1 cellular context compared by ENCODE assay signal in genomic region chr11:64074239-64074638, GRCh38.
TF ChIP-seq lines count a peak whose summit lies in the region.

No MANE protein-coding gene starts in this region.

TF ChIP-seq in HEK293, 187 proteins besides CTCF, POLR2A, EP300 and RAD21 (continued from another document):
- no peak for TF ChIP-seq ZNF518A (tag by site-specific recombination; conservative IDR thresholded peaks at IDR 0.05; ENCODE audit: low read depth)
- no peak for TF ChIP-seq ZNF560 (tag by site-specific recombination; IDR thresholded peaks at IDR 0.05; ENCODE audit: borderline replicate concordance)
- no peak for TF ChIP-seq ZNF837 (tag by site-specific recombination; IDR thresholded peaks at IDR 0.05)
- no peak for TF ChIP-seq ZSCAN23 (tag by site-specific recombination; IDR thresholded peaks at IDR 0.05)
- TF ChIP-seq, protein P1, sequence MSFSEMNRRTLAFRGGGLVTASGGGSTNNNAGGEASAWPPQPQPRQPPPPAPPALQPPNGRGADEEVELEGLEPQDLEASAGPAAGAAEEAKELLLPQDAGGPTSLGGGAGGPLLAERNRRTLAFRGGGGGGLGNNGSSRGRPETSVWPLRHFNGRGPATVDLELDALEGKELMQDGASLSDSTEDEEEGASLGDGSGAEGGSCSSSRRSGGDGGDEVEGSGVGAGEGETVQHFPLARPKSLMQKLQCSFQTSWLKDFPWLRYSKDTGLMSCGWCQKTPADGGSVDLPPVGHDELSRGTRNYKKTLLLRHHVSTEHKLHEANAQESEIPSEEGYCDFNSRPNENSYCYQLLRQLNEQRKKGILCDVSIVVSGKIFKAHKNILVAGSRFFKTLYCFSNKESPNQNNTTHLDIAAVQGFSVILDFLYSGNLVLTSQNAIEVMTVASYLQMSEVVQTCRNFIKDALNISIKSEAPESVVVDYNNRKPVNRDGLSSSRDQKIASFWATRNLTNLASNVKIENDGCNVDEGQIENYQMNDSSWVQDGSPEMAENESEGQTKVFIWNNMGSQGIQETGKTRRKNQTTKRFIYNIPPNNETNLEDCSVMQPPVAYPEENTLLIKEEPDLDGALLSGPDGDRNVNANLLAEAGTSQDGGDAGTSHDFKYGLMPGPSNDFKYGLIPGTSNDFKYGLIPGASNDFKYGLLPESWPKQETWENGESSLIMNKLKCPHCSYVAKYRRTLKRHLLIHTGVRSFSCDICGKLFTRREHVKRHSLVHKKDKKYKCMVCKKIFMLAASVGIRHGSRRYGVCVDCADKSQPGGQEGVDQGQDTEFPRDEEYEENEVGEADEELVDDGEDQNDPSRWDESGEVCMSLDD (tag by site-specific recombination; IDR thresholded peaks at IDR 0.05), result no peak
- peak; percentile 23; the same call in 1 of the 2 replicates for TF ChIP-seq EGR2 (tag by site-specific recombination; IDR thresholded peaks at IDR 0.05; ENCODE audit: low read depth)
- no peak for TF ChIP-seq ZNF747 (tag by site-specific recombination; IDR thresholded peaks at IDR 0.05)
- no peak for TF ChIP-seq ZNF133 (tag by site-specific recombination; IDR thresholded peaks at IDR 0.05)
- peak; percentile 45 for TF ChIP-seq ZFHX2 (tag by site-specific recombination; conservative IDR thresholded peaks at IDR 0.05)
- no peak for TF ChIP-seq ZNF624 (tag by site-specific recombination; IDR thresholded peaks at IDR 0.05)
- TF ChIP-seq ZFP3 (tag by site-specific recombination; IDR thresholded peaks at IDR 0.05; ENCODE audit: low read depth), result peak; percentile 61
- TF ChIP-seq REPIN1 (tag by site-specific recombination; IDR thresholded peaks at IDR 0.05; ENCODE audit: low read depth), result no peak
- TF ChIP-seq, protein P2, sequence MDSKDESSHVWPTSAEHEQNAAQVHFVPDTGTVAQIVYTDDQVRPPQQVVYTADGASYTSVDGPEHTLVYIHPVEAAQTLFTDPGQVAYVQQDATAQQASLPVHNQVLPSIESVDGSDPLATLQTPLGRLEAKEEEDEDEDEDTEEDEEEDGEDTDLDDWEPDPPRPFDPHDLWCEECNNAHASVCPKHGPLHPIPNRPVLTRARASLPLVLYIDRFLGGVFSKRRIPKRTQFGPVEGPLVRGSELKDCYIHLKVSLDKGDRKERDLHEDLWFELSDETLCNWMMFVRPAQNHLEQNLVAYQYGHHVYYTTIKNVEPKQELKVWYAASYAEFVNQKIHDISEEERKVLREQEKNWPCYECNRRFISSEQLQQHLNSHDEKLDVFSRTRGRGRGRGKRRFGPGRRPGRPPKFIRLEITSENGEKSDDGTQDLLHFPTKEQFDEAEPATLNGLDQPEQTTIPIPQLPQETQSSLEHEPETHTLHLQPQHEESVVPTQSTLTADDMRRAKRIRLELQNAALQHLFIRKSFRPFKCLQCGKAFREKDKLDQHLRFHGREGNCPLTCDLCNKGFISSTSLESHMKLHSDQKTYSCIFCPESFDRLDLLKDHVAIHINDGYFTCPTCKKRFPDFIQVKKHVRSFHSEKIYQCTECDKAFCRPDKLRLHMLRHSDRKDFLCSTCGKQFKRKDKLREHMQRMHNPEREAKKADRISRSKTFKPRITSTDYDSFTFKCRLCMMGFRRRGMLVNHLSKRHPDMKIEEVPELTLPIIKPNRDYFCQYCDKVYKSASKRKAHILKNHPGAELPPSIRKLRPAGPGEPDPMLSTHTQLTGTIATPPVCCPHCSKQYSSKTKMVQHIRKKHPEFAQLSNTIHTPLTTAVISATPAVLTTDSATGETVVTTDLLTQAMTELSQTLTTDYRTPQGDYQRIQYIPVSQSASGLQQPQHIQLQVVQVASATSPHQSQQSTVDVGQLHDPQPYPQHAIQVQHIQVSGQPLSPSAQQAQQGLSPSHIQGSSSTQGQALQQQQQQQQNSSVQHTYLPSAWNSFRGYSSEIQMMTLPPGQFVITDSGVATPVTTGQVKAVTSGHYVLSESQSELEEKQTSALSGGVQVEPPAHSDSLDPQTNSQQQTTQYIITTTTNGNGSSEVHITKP (tag by site-specific recombination; IDR thresholded peaks at IDR 0.05), result no peak
- TF ChIP-seq ZBTB26 (tag by site-specific recombination; optimal IDR thresholded peaks at IDR 0.05), result no peak
- TF ChIP-seq ZNF600 (tag by site-specific recombination; IDR thresholded peaks at IDR 0.05), result no peak
- TF ChIP-seq ZNF354C (tag by site-specific recombination; IDR thresholded peaks at IDR 0.05; ENCODE audit: borderline replicate concordance, low read depth), result no peak
- TF ChIP-seq ZBTB8A (tag by site-specific recombination; IDR thresholded peaks at IDR 0.05), result no peak
